ENCODE assay signal across 19 cellular contexts in the genomic region with DNA sequence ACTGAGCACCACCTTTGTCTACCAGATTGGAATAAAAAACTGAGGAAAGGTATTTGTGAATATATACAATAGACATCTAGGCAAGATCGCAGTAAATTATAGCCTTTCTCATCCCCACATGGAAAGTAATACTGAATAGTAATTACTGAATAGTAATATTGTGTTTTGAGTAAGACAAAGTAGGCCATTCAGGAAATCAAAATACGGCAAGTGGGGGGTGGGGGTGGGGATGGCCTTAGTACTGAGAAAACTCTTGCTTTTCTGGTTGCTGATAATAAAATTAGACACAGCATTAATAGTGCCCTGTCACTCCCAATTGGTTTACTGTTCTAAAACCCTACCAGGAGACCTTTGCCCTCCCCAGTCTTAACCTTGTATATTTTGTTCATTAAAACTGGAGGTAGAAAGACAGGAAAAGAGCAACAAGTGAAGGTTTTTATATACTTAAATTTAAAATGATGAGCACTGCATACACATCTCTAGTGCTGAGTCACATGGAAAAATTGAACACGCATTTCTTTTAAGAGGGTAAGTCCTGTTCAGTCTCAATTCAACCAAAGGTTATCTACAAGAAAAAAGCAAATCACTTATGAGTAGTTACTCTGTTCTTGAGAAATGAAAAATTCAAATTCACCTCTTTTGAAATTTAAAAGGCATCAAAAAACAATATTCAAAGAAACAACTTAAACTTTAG.
DNase-seq lines count a peak whose midpoint lies in the region; ATAC-seq and TF ChIP-seq lines count a peak whose summit lies in the region.
"Had no signal": no experiment of that assay in that cellular context is flagged by ENCODE, and none has a peak within 500 bp of the region (broad histone marks: within the 10 kb centered on the region; RNA-seq: fewer than 3 reads in every experiment).

No MANE protein-coding gene starts in this region.

- H3K27me3 ChIP-seq in Caco-2 (replicated peaks; ENCODE audit: control insufficient read depth, insufficient read depth, low read length): no peaks in the 10 kb centered on the region
- H3K27me3 ChIP-seq: ascending aorta; BLaER1 treated with 17β-estradiol and CSF1 and Interleukin-3, amounts not matched to agents 10 nM and 100 nM had no signal

- H3K4me1 ChIP-seq in Caco-2: no peaks in the 10 kb centered on the region
- no peaks in the 10 kb centered on the region for H3K4me1 ChIP-seq in mucosa of descending colon (ENCODE audit: low read depth)
- H3K4me1 ChIP-seq: A549; ascending aorta; BLaER1 treated with 17β-estradiol and CSF1 and Interleukin-3, amounts not matched to agents 10 nM and 100 nM; left ventricle myocardium inferior; parathyroid adenoma had no signal

- H3K27me3 Mint-ChIP-seq in Caco-2 (ENCODE audit: insufficient read depth, unreplicated experiment): no peaks in the 10 kb centered on the region
- H3K27me3 Mint-ChIP-seq in activated T-helper 1 cell treated with anti-CD3 and anti-CD28 coated beads, Interleukin-12 subunit alpha, Interleukin-12 subunit beta, Interleukin-2, Interleukin-4 antibody, amounts not matched to agents 30 ng/mL and 10 ng/mL and 1 ng/mL, durations not matched to agents 14 hours and 24 hours and 36 hours (ENCODE audit: insufficient read depth): no peaks in the 10 kb centered on the region
- no peaks in the 10 kb centered on the region for H3K27me3 Mint-ChIP-seq in mesothelial cell of epicardium (ENCODE audit: low read depth)
- H3K27me3 Mint-ChIP-seq: activated B cell treated with CpG ODN at 0.5 μM for 24 hours had no signal

- peak; percentile 47 for DNase-seq in activated CD4-positive, alpha-beta T cell treated with anti-CD3 and anti-CD28 coated beads for 48 hours
- DNase-seq in activated CD4-positive, alpha-beta T cell treated with anti-CD3 and anti-CD28 coated beads, Interleukin-2, amount 50 U/mL, for 4 hours: no peak
- DNase-seq in Caco-2 (no peak), mesothelial cell of epicardium (ENCODE audit: low spot score in 2 of 2, unreplicated experiment in 2 of 2) (no peak), mucosa of descending colon (no peak)
- DNase-seq in activated T-helper 1 cell treated with anti-CD3 and anti-CD28 coated beads, Interleukin-12 subunit alpha, Interleukin-12 subunit beta, Interleukin-2, Interleukin-4 antibody, amounts not matched to agents 30 ng/mL and 10 ng/mL and 1 ng/mL, durations not matched to agents 14 hours and 24 hours and 36 hours (ENCODE audit: low spot score): no peak
- DNase-seq: activated B cell treated with CpG ODN at 0.5 μM for 24 hours; left ventricle myocardium inferior; NCI-H1694; NK-92 treated with Interleukin-12 subunit alpha and Interleukin-12 subunit beta, amount 100 ng/mL, for 24 hours had no signal

- H3K4me1 Mint-ChIP-seq in Caco-2 (ENCODE audit: low read depth, unreplicated experiment): no peaks in the 10 kb centered on the region
- peaks cover 14% of the 10 kb centered on the region for H3K4me1 Mint-ChIP-seq in activated T-helper 1 cell treated with anti-CD3 and anti-CD28 coated beads, Interleukin-12 subunit alpha, Interleukin-12 subunit beta, Interleukin-2, Interleukin-4 antibody, amounts not matched to agents 30 ng/mL and 10 ng/mL and 1 ng/mL, durations not matched to agents 14 hours and 24 hours and 36 hours (ENCODE audit: low read depth)
- H3K4me1 Mint-ChIP-seq in mesothelial cell of epicardium: peaks cover 3% of the 10 kb centered on the region

- TF ChIP-seq CTCF in Caco-2 (IDR thresholded peaks at IDR 0.05; ENCODE audit: insufficient read depth in 1 of 2, low read depth in 1 of 2, low read length in 1 of 2, severe bottlenecking in 1 of 2, unreplicated experiment in 1 of 2): no peak
- no peak for TF ChIP-seq CTCF in mesothelial cell of epicardium (IDR thresholded peaks at IDR 0.05; ENCODE audit: unreplicated experiment)
- TF ChIP-seq CTCF in mucosa of descending colon (IDR thresholded peaks at IDR 0.05): no peak

- POLR2A ChIA-PET in Caco-2 (lab: Charles Lee): no interaction called here

- H3K36me3 Mint-ChIP-seq in Caco-2 (ENCODE audit: insufficient read depth, unreplicated experiment): peaks cover 84% of the 10 kb centered on the region
- H3K36me3 Mint-ChIP-seq in activated T-helper 1 cell treated with anti-CD3 and anti-CD28 coated beads, Interleukin-12 subunit alpha, Interleukin-12 subunit beta, Interleukin-2, Interleukin-4 antibody, amounts not matched to agents 30 ng/mL and 10 ng/mL and 1 ng/mL, durations not matched to agents 14 hours and 24 hours and 36 hours (ENCODE audit: low read depth): no peaks in the 10 kb centered on the region
- H3K36me3 Mint-ChIP-seq in mesothelial cell of epicardium: peaks cover 47% of the 10 kb centered on the region

- no peak for ATAC-seq in mucosa of descending colon
- no peak for ATAC-seq in GM18520 (IDR thresholded peaks at IDR 0.05; ENCODE audit: unreplicated experiment)
- no peak for ATAC-seq in GM18517 (IDR thresholded peaks at IDR 0.05; ENCODE audit: unreplicated experiment)
- ATAC-seq: A549, GM12878 had no signal

- H3K4me3 ChIP-seq in Caco-2 (ENCODE audit: low read depth, low read length): no peak overlapping the region
- no peak overlapping the region for H3K4me3 ChIP-seq in mucosa of descending colon
- H3K4me3 ChIP-seq: A549; ascending aorta; BLaER1 treated with 17β-estradiol and CSF1 and Interleukin-3, amounts not matched to agents 10 nM and 100 nM; coronary artery; GM12878; left ventricle myocardium inferior; skin epidermis had no signal

- BruUV-seq in Caco-2 (replicated peaks; lab: Mats Ljungman, UMichigan): no TSS peak

- intact Hi-C loops in Caco-2 (cut with micrococcal nuclease; ENCODE audit: unreplicated experiment): loop anchor here (1.0 kb wide), 1 partner anchor 8 kb away; no protein-coding TSS in a partner anchor
- intact Hi-C loops in activated T-helper 1 cell treated with anti-CD3 and anti-CD28 coated beads, Interleukin-12 subunit alpha, Interleukin-12 subunit beta, Interleukin-2, Interleukin-4 antibody, amounts not matched to agents 30 ng/mL and 10 ng/mL and 1 ng/mL, durations not matched to agents 14 hours and 24 hours and 36 hours (cut with micrococcal nuclease): loop anchor here (1.0 to 5.0 kb wide), 7 partner anchors 13 to 918 kb away; no protein-coding TSS in a partner anchor
- intact Hi-C loops in mucosa of descending colon (cut with DNase I, micrococcal nuclease): no loop called here

- H3K36me3 ChIP-seq in Caco-2 (ENCODE audit: control insufficient read depth, insufficient read depth, low read length) (peaks cover 3% of the 10 kb centered on the region; the same call in 1 of the 2 replicates), mucosa of descending colon (ENCODE audit: low read depth) (no peaks in the 10 kb centered on the region)
- H3K36me3 ChIP-seq: ascending aorta; BLaER1 treated with 17β-estradiol and CSF1 and Interleukin-3, amounts not matched to agents 10 nM and 100 nM; left ventricle myocardium inferior had no signal

- H3K9me3 Mint-ChIP-seq in Caco-2 (ENCODE audit: unreplicated experiment): no peaks in the 10 kb centered on the region
- no peaks in the 10 kb centered on the region for H3K9me3 Mint-ChIP-seq in activated T-helper 1 cell treated with anti-CD3 and anti-CD28 coated beads, Interleukin-12 subunit alpha, Interleukin-12 subunit beta, Interleukin-2, Interleukin-4 antibody, amounts not matched to agents 30 ng/mL and 10 ng/mL and 1 ng/mL, durations not matched to agents 14 hours and 24 hours and 36 hours
- peaks cover 16% of the 10 kb centered on the region for H3K9me3 Mint-ChIP-seq in mesothelial cell of epicardium

- H3K9me3 ChIP-seq in Caco-2 (peaks cover 7% of the 10 kb centered on the region), mucosa of descending colon (no peaks in the 10 kb centered on the region)
- H3K9me3 ChIP-seq: ascending aorta had no signal

- H3K4me3 Mint-ChIP-seq in Caco-2 (ENCODE audit: unreplicated experiment): no peak overlapping the region
- H3K4me3 Mint-ChIP-seq in activated T-helper 1 cell treated with anti-CD3 and anti-CD28 coated beads, Interleukin-12 subunit alpha, Interleukin-12 subunit beta, Interleukin-2, Interleukin-4 antibody, amounts not matched to agents 30 ng/mL and 10 ng/mL and 1 ng/mL, durations not matched to agents 14 hours and 24 hours and 36 hours: peak overlapping the region; percentile 7
- H3K4me3 Mint-ChIP-seq in mesothelial cell of epicardium: no peak overlapping the region
- H3K4me3 Mint-ChIP-seq: activated B cell treated with CpG ODN at 0.5 μM for 24 hours had no signal

- peak overlapping the region; percentile 10 for H3K27ac Mint-ChIP-seq in Caco-2 (ENCODE audit: unreplicated experiment)
- peak overlapping the region; percentile 82 for H3K27ac Mint-ChIP-seq in activated T-helper 1 cell treated with anti-CD3 and anti-CD28 coated beads, Interleukin-12 subunit alpha, Interleukin-12 subunit beta, Interleukin-2, Interleukin-4 antibody, amounts not matched to agents 30 ng/mL and 10 ng/mL and 1 ng/mL, durations not matched to agents 14 hours and 24 hours and 36 hours
- H3K27ac Mint-ChIP-seq in mesothelial cell of epicardium: peak overlapping the region; percentile 60
- H3K27ac Mint-ChIP-seq: activated B cell treated with CpG ODN at 0.5 μM for 24 hours had no signal

- CTCF ChIA-PET in Caco-2 (lab: Charles Lee): no interaction called here

Comparison
In these comparisons a context has a peak if more than half of its experiments do, and no peak if none do; other contexts are left out.
1. H3K27ac Mint-ChIP-seq: peak in every context shown above with its lines; median percentile 82 in activated T-helper 1 cell treated with anti-CD3 and anti-CD28 coated beads, Interleukin-12 subunit alpha, Interleukin-12 subunit beta, Interleukin-2, Interleukin-4 antibody, amounts not matched to agents 30 ng/mL and 10 ng/mL and 1 ng/mL, durations not matched to agents 14 hours and 24 hours and 36 hours; 60 in mesothelial cell of epicardium; 10 in Caco-2.
2. intact Hi-C loops: an anchor here in Caco-2 (1.0 kb wide) and activated T-helper 1 cell treated with anti-CD3 and anti-CD28 coated beads, Interleukin-12 subunit alpha, Interleukin-12 subunit beta, Interleukin-2, Interleukin-4 antibody, amounts not matched to agents 30 ng/mL and 10 ng/mL and 1 ng/mL, durations not matched to agents 14 hours and 24 hours and 36 hours (1.0 to 5.0 kb wide); none called in mucosa of descending colon.